ENCODE assay signal across 20 cellular contexts in genomic region chr17:79740413-79740812, GRCh38. TPM values are rescaled to one million over a fixed set of nuclear protein-coding genes. Genes with fewer than 3 reads are reported as not detected.
DNase-seq lines count a peak whose midpoint lies in the region; ATAC-seq and TF ChIP-seq lines count a peak whose summit lies in the region.
"Had no signal": no experiment of that assay in that cellular context is flagged by ENCODE, and none has a peak within 500 bp of the region (broad histone marks: within the 10 kb centered on the region; RNA-seq: fewer than 3 reads in every experiment).

No MANE protein-coding gene starts in this region.

- no peak for TF ChIP-seq POLR2A in tibial nerve (IDR thresholded peaks at IDR 0.05)

- no peaks in the 10 kb centered on the region for H3K9me3 ChIP-seq in Loucy (ENCODE audit: insufficient read depth, low read depth, low read length)
- no peaks in the 10 kb centered on the region for H3K9me3 ChIP-seq in tibial nerve
- H3K9me3 ChIP-seq: ascending aorta, gastrocnemius medialis, suprapubic skin had no signal

- peaks cover 0 to 3% (median 0%) of the 10 kb centered on the region in 5 experiments for H3K9me3 Mint-ChIP-seq in brain
- no peaks in the 10 kb centered on the region for H3K9me3 Mint-ChIP-seq in neural crest cell

- ATAC-seq in GM21825 (IDR thresholded peaks at IDR 0.05; ENCODE audit: unreplicated experiment) = no peak
- ATAC-seq: gastrocnemius medialis, left lobe of liver had no signal

- H3K27ac Mint-ChIP-seq in brain (peak overlapping the region in 3 of 5 experiments; percentile 47 to 79 (median 63)), neural crest cell (ENCODE audit: unreplicated experiment) (no peak overlapping the region)

- H3K36me3 ChIP-seq in Loucy (ENCODE audit: insufficient read depth, low read length) = no peaks in the 10 kb centered on the region
- H3K36me3 ChIP-seq in tibial nerve = no peaks in the 10 kb centered on the region
- H3K36me3 ChIP-seq: ascending aorta, gastrocnemius medialis, suprapubic skin had no signal

- H3K27me3 ChIP-seq in Loucy (ENCODE audit: insufficient read depth, low read length, poor library complexity, severe bottlenecking) = no peaks in the 10 kb centered on the region
- peaks cover 0 to 58% of the 10 kb centered on the region in 2 donors for H3K27me3 ChIP-seq in tibial nerve

- H3K27ac ChIP-seq in tibial nerve = no peak overlapping the region
- H3K27ac ChIP-seq: ascending aorta, gastrocnemius medialis, HL-60, suprapubic skin had no signal

- 54 to 60% methylated on average over 8 of the region's 8 CpGs for WGBS in tibial nerve, 2 donors

- H3K4me1 Mint-ChIP-seq in brain (peaks cover 45% of the 10 kb centered on the region), neural crest cell (peaks cover 14% of the 10 kb centered on the region)

- H3K4me3 Mint-ChIP-seq in brain = peak overlapping the region; percentile 1 to 61 (median 47)
- peak overlapping the region; percentile 31 for H3K4me3 Mint-ChIP-seq in neural crest cell

- TF ChIP-seq CTCF in Loucy (conservative IDR thresholded peaks at IDR 0.05; ENCODE audit: low read length) (no peak), brain (conservative IDR thresholded peaks at IDR 0.05) (no peak), neural crest cell (conservative IDR thresholded peaks at IDR 0.05) (no peak), tibial nerve (IDR thresholded peaks at IDR 0.05) (no peak)

- no peaks in the 10 kb centered on the region for H3K36me3 Mint-ChIP-seq in brain
- H3K36me3 Mint-ChIP-seq in neural crest cell (ENCODE audit: low read depth) = no peaks in the 10 kb centered on the region

- H3K27me3 Mint-ChIP-seq in brain = peaks cover 10% of the 10 kb centered on the region
- H3K27me3 Mint-ChIP-seq in neural crest cell (ENCODE audit: low read depth) = peaks cover 24% of the 10 kb centered on the region

- no peaks in the 10 kb centered on the region for H3K79me2 ChIP-seq in Loucy (ENCODE audit: insufficient read depth, low read length)

- no peaks in the 10 kb centered on the region for H3F3A ChIP-seq in Loucy (ENCODE audit: low read depth)

- 0 out of 2 replicates have a peak overlapping the region, but pooled peaks have one; percentile 39 for H2AFZ ChIP-seq in Loucy (ENCODE audit: low read length)

- H3K4me1 ChIP-seq in Loucy (ENCODE audit: insufficient read depth, low read length, poor library complexity, severe bottlenecking) = peaks cover 4% of the 10 kb centered on the region
- H3K4me1 ChIP-seq in tibial nerve = peaks cover 0 to 11% (median 7%) of the 10 kb centered on the region in 4 donors

- H3K9ac ChIP-seq in Loucy (ENCODE audit: low read depth, low read length, poor library complexity, severe bottlenecking) = no peak overlapping the region

- H3K4me3 ChIP-seq in Loucy (ENCODE audit: low read length, poor library complexity, severe bottlenecking) (no peak overlapping the region), tibial nerve (no peak overlapping the region)
- H3K4me3 ChIP-seq: ascending aorta, gastrocnemius medialis, suprapubic skin had no signal

- peak; percentile 72 for DNase-seq in DMS153 (lab: John Stamatoyannopoulos, UW)
- no peak for DNase-seq in neural crest cell (ENCODE audit: low read depth, low spot score)
- no peak for DNase-seq in tibial nerve (ENCODE audit: low spot score in 2 of 2)
- no peak for DNase-seq in activated naive CD4-positive, alpha-beta T cell treated with anti-CD3 and anti-CD28 coated beads, Interleukin-2, amount 50 U/mL, for 16 hours
- DNase-seq: activated effector memory CD4-positive, alpha-beta T cell treated with Interleukin-2 at 50 U/mL for 16 hours; DMS79 treated with DMSO at 0.1 percent for 48 hours; gastrocnemius medialis; NCI-H1417 treated with DMSO at 0.1 percent for 48 hours; stimulated activated CD4-positive, alpha-beta T cell treated with anti-CD3 and anti-CD28 coated beads, Interleukin-4, amount 100 ng/mL, for 24 hours had no signal

- no peaks in the 10 kb centered on the region for H4K20me1 ChIP-seq in Loucy (ENCODE audit: insufficient read depth, low read length, poor library complexity, severe bottlenecking)

- H3K4me2 ChIP-seq in Loucy (ENCODE audit: low read depth, low read length, poor library complexity, severe bottlenecking) = no peak overlapping the region

- TF ChIP-seq EP300 in tibial nerve (IDR thresholded peaks at IDR 0.05) = no peak

- H3K9me2 ChIP-seq in Loucy (replicated peaks; ENCODE audit: low read depth, low read length) = no peaks in the 10 kb centered on the region

RNA-seq across cellular contexts. Expression of gene ENPP7, which starts 9.7 kb away (rescaled TPM):
- not detected for polyA plus RNA-seq in brain (ENCODE audit: insufficient read depth, low read depth, low replicate concordance)
- not detected in 2 replicates for total RNA-seq in neural crest cell
- not detected for total RNA-seq in tibial nerve
- total RNA-seq: gastrocnemius medialis; H4; NCI-H460; skeletal muscle tissue; suprapubic skin; T-helper 2 cell treated with Interferon-gamma antibody and Interleukin-4, amounts not matched to agents 100 ng/mL and 5 ng/mL, for 36 hours had no signal

RNA-seq across cellular contexts. Expression of gene CBX2, which starts 37.5 kb away (rescaled TPM):
- 36.4 TPM for polyA plus RNA-seq in brain (ENCODE audit: insufficient read depth, low read depth, low replicate concordance)
- total RNA-seq in neural crest cell (95.4 and 101 TPM in 2 replicates), tibial nerve (1 to 10 TPM; 2.4 to 5.9 (median 4.5) TPM)

RNA-seq across cellular contexts. Expression of gene CBX8, which starts 56.5 kb away (rescaled TPM):
- polyA plus RNA-seq in brain (ENCODE audit: insufficient read depth, low read depth, low replicate concordance) = 9.4 TPM
- total RNA-seq in neural crest cell (16.5 and 19.2 TPM in 2 replicates), tibial nerve (1 to 10 TPM in 1 of 4 donors, under 1 TPM in 2, not detected in 1; 0.84 to 4.2 (median 0.87) TPM)

Comparison
In these comparisons a context has a peak if more than half of its experiments do, and no peak if none do; other contexts are left out.
1. RNA of gene CBX2, which starts 37.5 kb away (total RNA-seq): 95.4 to 101 TPM in neural crest cell; 2.4 to 5.9 TPM in tibial nerve; every median in the first group is over 10 times any median in the second.